ENCODE assay signal across 9 cellular contexts in genomic region chr6:135909737-135910387, GRCh38.
DNase-seq lines count a peak whose midpoint lies in the region; ATAC-seq and TF ChIP-seq lines count a peak whose summit lies in the region.
"Had no signal": no experiment of that assay in that cellular context is flagged by ENCODE, and none has a peak within 500 bp of the region (broad histone marks: within the 10 kb centered on the region; RNA-seq: fewer than 3 reads in every experiment).

No MANE protein-coding gene starts in this region.

- no peak overlapping the region for H3K4me3 Mint-ChIP-seq in stimulated activated naive B cell treated with anti-CD40 and anti-IgM and Interleukin-4, amounts not matched to agents 10 μg/mL and 1 μg/mL and 100 μg/mL, for 72 hours

- no peaks in the 10 kb centered on the region for H3K36me3 ChIP-seq in SU-DHL-6 (ENCODE audit: low read length)
- H3K36me3 ChIP-seq: BLaER1 had no signal

- H3K27me3 ChIP-seq in SU-DHL-6 (ENCODE audit: low read length): no peaks in the 10 kb centered on the region
- H3K27me3 ChIP-seq: BLaER1 had no signal

- no peak overlapping the region for H2AFZ ChIP-seq in SU-DHL-6 (ENCODE audit: low read depth, low read length, severe bottlenecking)

- H3K9me2 ChIP-seq in SU-DHL-6 (replicated peaks; ENCODE audit: insufficient read depth, low read length): no peaks in the 10 kb centered on the region

- peaks cover 0 to 2% of the 10 kb centered on the region in 2 donors for H3K36me3 Mint-ChIP-seq in stimulated activated naive B cell treated with anti-CD40 and anti-IgM and Interleukin-4, amounts not matched to agents 10 μg/mL and 1 μg/mL and 100 μg/mL, for 72 hours

- H3F3A ChIP-seq in SU-DHL-6 (ENCODE audit: insufficient read depth): no peaks in the 10 kb centered on the region

- no peaks in the 10 kb centered on the region for H4K20me1 ChIP-seq in SU-DHL-6 (ENCODE audit: low read depth, low read length)
- H4K20me1 ChIP-seq: BLaER1 had no signal

- peak; percentile 53 for TF ChIP-seq CTCF in HFF-Myc (IDR thresholded peaks at IDR 0.05; ENCODE audit: low read depth, low read length, missing control alignments)
- peak; percentile 74 for TF ChIP-seq CTCF in SU-DHL-6 (IDR thresholded peaks at IDR 0.05; ENCODE audit: insufficient read depth, low read length, poor library complexity, severe bottlenecking)

- H3K4me2 ChIP-seq in SU-DHL-6 (ENCODE audit: low read depth, low read length, poor library complexity, severe bottlenecking): no peak overlapping the region
- H3K4me2 ChIP-seq: BLaER1 had no signal

- no peaks in the 10 kb centered on the region for H3K79me2 ChIP-seq in SU-DHL-6 (ENCODE audit: insufficient read depth, low read length)

- H3K9ac ChIP-seq in SU-DHL-6 (ENCODE audit: low read length): no peak overlapping the region
- H3K9ac ChIP-seq: BLaER1 had no signal

- peak; percentile 6 for DNase-seq in NCI-H2029 treated with DMSO at 0.1 percent for 48 hours (lab: John Stamatoyannopoulos, UW)
- no peak for DNase-seq in NCI-H2029 (lab: John Stamatoyannopoulos, UW)
- peak; percentile 20 for DNase-seq in HFF-Myc (ENCODE audit: extremely low read depth, low read depth)
- DNase-seq in MV-4-11 (lab: John Stamatoyannopoulos, UW): peak; percentile 29
- DNase-seq in amniotic epithelial cell (ENCODE audit: low read depth): peak; percentile 54
- peak; percentile 70 for DNase-seq in left kidney (ENCODE audit: low read depth, low spot score)
- peak; percentile 27 for DNase-seq in stimulated activated naive B cell treated with anti-CD40 and anti-IgM and Interleukin-4, amounts not matched to agents 10 μg/mL and 1 μg/mL and 100 μg/mL, for 72 hours

- no peaks in the 10 kb centered on the region for H3K9me3 Mint-ChIP-seq in stimulated activated naive B cell treated with anti-CD40 and anti-IgM and Interleukin-4, amounts not matched to agents 10 μg/mL and 1 μg/mL and 100 μg/mL, for 72 hours

- H3K4me1 Mint-ChIP-seq in stimulated activated naive B cell treated with anti-CD40 and anti-IgM and Interleukin-4, amounts not matched to agents 10 μg/mL and 1 μg/mL and 100 μg/mL, for 72 hours: peaks cover 0 to 4% of the 10 kb centered on the region in 2 donors

- H3K9me3 ChIP-seq in SU-DHL-6 (ENCODE audit: insufficient read depth, low read length): no peaks in the 10 kb centered on the region
- H3K9me3 ChIP-seq: BLaER1 had no signal

- peak; percentile 83 to 93 for ATAC-seq in stimulated activated naive B cell treated with anti-CD40 and anti-IgM and Interleukin-4, amounts not matched to agents 10 μg/mL and 1 μg/mL and 100 μg/mL, for 72 hours (replicated peaks)

- H3K27me3 Mint-ChIP-seq in stimulated activated naive B cell treated with anti-CD40 and anti-IgM and Interleukin-4, amounts not matched to agents 10 μg/mL and 1 μg/mL and 100 μg/mL, for 72 hours: no peaks in the 10 kb centered on the region

- H3K27ac ChIP-seq in SU-DHL-6 (ENCODE audit: low read depth, low read length): no peak overlapping the region
- H3K27ac ChIP-seq: BLaER1 had no signal

- H3K4me3 ChIP-seq in HFF-Myc (replicated peaks; ENCODE audit: low read depth, low read length) (no peak overlapping the region), SU-DHL-6 (ENCODE audit: insufficient read depth, low read length, poor library complexity, severe bottlenecking) (no peak overlapping the region)
- H3K4me3 ChIP-seq: BLaER1 had no signal

- H3K27ac Mint-ChIP-seq in stimulated activated naive B cell treated with anti-CD40 and anti-IgM and Interleukin-4, amounts not matched to agents 10 μg/mL and 1 μg/mL and 100 μg/mL, for 72 hours: no peak overlapping the region
